Comparison of ENCODE assay signal across 16 cellular contexts in genomic region chr2:84788498-84788897, GRCh38.
"Had no signal": no experiment of that assay in that cellular context is flagged by ENCODE, and none has a peak within 500 bp of the region (broad histone marks: within the 10 kb centered on the region; RNA-seq: fewer than 3 reads in every experiment).

No MANE protein-coding gene starts in this region.

- H3K9me3 ChIP-seq: gastroesophageal sphincter, left lung, lower lobe of right lung, mucosa of descending colon had no signal

- H3K4me1 ChIP-seq: esophagus muscularis mucosa, foreskin keratinocyte, gastroesophageal sphincter, left lung, lower lobe of right lung had no signal

- ATAC-seq: foreskin keratinocyte, gastroesophageal sphincter, left lung, lower lobe of right lung, mucosa of descending colon had no signal

- DNase-seq: dermis blood vessel endothelial cell; dorsolateral prefrontal cortex; effector CD4-positive, alpha-beta T cell; effector memory CD4-positive, alpha-beta T cell; foreskin keratinocyte; heart right ventricle; hippocampal formation; left cardiac atrium; left lung; lower lobe of right lung; mesenchymal stem cell; mucosa of descending colon; naive B cell had no signal

- H3K27me3 ChIP-seq: dorsolateral prefrontal cortex, esophagus muscularis mucosa, gastroesophageal sphincter, heart right ventricle, left lung had no signal

- H3K4me3 ChIP-seq: coronary artery, dorsolateral prefrontal cortex, esophagus muscularis mucosa, gastroesophageal sphincter, heart right ventricle, left lung, lower lobe of right lung, mucosa of descending colon had no signal

- H3K36me3 ChIP-seq: esophagus muscularis mucosa, gastroesophageal sphincter, heart right ventricle, left lung, lower lobe of right lung had no signal

- H3K27ac ChIP-seq: coronary artery, dorsolateral prefrontal cortex, esophagus muscularis mucosa, foreskin keratinocyte, gastroesophageal sphincter, left lung, lower lobe of right lung had no signal
